10 cellular contexts compared by ENCODE assay signal in genomic region chr2:25453199-25453903, GRCh38.
DNase-seq lines count a peak whose midpoint lies in the region; ATAC-seq lines count a peak whose summit lies in the region.
"Had no signal": no experiment of that assay in that cellular context is flagged by ENCODE, and none has a peak within 500 bp of the region (broad histone marks: within the 10 kb centered on the region; RNA-seq: fewer than 3 reads in every experiment).

No MANE protein-coding gene starts in this region.

- intact Hi-C loops in activated naive CD4-positive, alpha-beta T cell treated with anti-CD3 and anti-CD28 coated beads for 36 hours (cut with micrococcal nuclease) = loop anchor here (1.0 to 5.0 kb wide), 10 partner anchors 61 to 876 kb away; no protein-coding TSS in a partner anchor

- H3K4me3 Mint-ChIP-seq in activated naive CD4-positive, alpha-beta T cell treated with anti-CD3 and anti-CD28 coated beads for 36 hours = peak overlapping the region; percentile 6
- peak overlapping the region; percentile 10 to 25 for H3K4me3 Mint-ChIP-seq in stimulated activated naive B cell treated with anti-CD40 and anti-IgM and Interleukin-4, amounts not matched to agents 10 μg/mL and 1 μg/mL and 100 μg/mL, for 72 hours

- peak; percentile 70 for ATAC-seq in HG03045 (IDR thresholded peaks at IDR 0.05; ENCODE audit: unreplicated experiment)
- peak; percentile 97 to 98 for ATAC-seq in stimulated activated naive B cell treated with anti-CD40 and anti-IgM and Interleukin-4, amounts not matched to agents 10 μg/mL and 1 μg/mL and 100 μg/mL, for 72 hours (replicated peaks)

- H3K9me3 Mint-ChIP-seq in activated naive CD4-positive, alpha-beta T cell treated with anti-CD3 and anti-CD28 coated beads for 36 hours = no peaks in the 10 kb centered on the region
- H3K9me3 Mint-ChIP-seq in stimulated activated naive B cell treated with anti-CD40 and anti-IgM and Interleukin-4, amounts not matched to agents 10 μg/mL and 1 μg/mL and 100 μg/mL, for 72 hours = no peaks in the 10 kb centered on the region

- peaks cover 29% of the 10 kb centered on the region for H3K4me1 Mint-ChIP-seq in activated naive CD4-positive, alpha-beta T cell treated with anti-CD3 and anti-CD28 coated beads for 36 hours (ENCODE audit: low read depth)
- peaks cover 11 to 18% of the 10 kb centered on the region in 2 donors for H3K4me1 Mint-ChIP-seq in stimulated activated naive B cell treated with anti-CD40 and anti-IgM and Interleukin-4, amounts not matched to agents 10 μg/mL and 1 μg/mL and 100 μg/mL, for 72 hours

- DNase-seq in activated T-cell treated with anti-CD3 and anti-CD28 coated beads for 24 hours (ENCODE audit: low read depth) (peak; percentile 36), activated T-cell treated with anti-CD3 and anti-CD28 coated beads for 4 hours (no peak), DMS153 (lab: John Stamatoyannopoulos, UW) (no peak), D341Med (ENCODE audit: low spot score) (no peak), NCI-H774 (lab: John Stamatoyannopoulos, UW) (no peak)
- DNase-seq in activated naive CD4-positive, alpha-beta T cell treated with anti-CD3 and anti-CD28 coated beads for 36 hours = peak; percentile 73
- DNase-seq in stimulated activated naive B cell treated with anti-CD40 and anti-IgM and Interleukin-4, amounts not matched to agents 10 μg/mL and 1 μg/mL and 100 μg/mL, for 72 hours = no peak
- DNase-seq: esophagus squamous epithelium, psoas muscle had no signal

- H3K27me3 Mint-ChIP-seq in activated naive CD4-positive, alpha-beta T cell treated with anti-CD3 and anti-CD28 coated beads for 36 hours (ENCODE audit: low read depth) = no peaks in the 10 kb centered on the region
- no peaks in the 10 kb centered on the region for H3K27me3 Mint-ChIP-seq in stimulated activated naive B cell treated with anti-CD40 and anti-IgM and Interleukin-4, amounts not matched to agents 10 μg/mL and 1 μg/mL and 100 μg/mL, for 72 hours

- H3K27ac Mint-ChIP-seq in activated naive CD4-positive, alpha-beta T cell treated with anti-CD3 and anti-CD28 coated beads for 36 hours = peak overlapping the region; percentile 90
- peak overlapping the region; percentile 89 for H3K27ac Mint-ChIP-seq in stimulated activated naive B cell treated with anti-CD40 and anti-IgM and Interleukin-4, amounts not matched to agents 10 μg/mL and 1 μg/mL and 100 μg/mL, for 72 hours

- CTCF ChIA-PET in activated naive CD4-positive, alpha-beta T cell treated with anti-CD3 and anti-CD28 coated beads for 36 hours (lab: Charles Lee) = interaction anchor here (2.3 kb wide), 2 partner anchors 77 to 91 kb away, joined by 11 to 13 read pairs; no protein-coding TSS in a partner anchor

- peaks cover 1% of the 10 kb centered on the region for H3K36me3 Mint-ChIP-seq in activated naive CD4-positive, alpha-beta T cell treated with anti-CD3 and anti-CD28 coated beads for 36 hours (ENCODE audit: low read depth)
- H3K36me3 Mint-ChIP-seq in stimulated activated naive B cell treated with anti-CD40 and anti-IgM and Interleukin-4, amounts not matched to agents 10 μg/mL and 1 μg/mL and 100 μg/mL, for 72 hours = peaks cover 6 to 8% of the 10 kb centered on the region in 2 donors

Comparison
In these comparisons a context has a peak if more than half of its experiments do, and no peak if none do; other contexts are left out.
1. DNase-seq: peak in activated T-cell treated with anti-CD3 and anti-CD28 coated beads for 24 hours (single experiment) and activated naive CD4-positive, alpha-beta T cell treated with anti-CD3 and anti-CD28 coated beads for 36 hours (single experiment); none in activated T-cell treated with anti-CD3 and anti-CD28 coated beads for 4 hours (single experiment), stimulated activated naive B cell treated with anti-CD40 and anti-IgM and Interleukin-4, amounts not matched to agents 10 μg/mL and 1 μg/mL and 100 μg/mL, for 72 hours (single experiment), DMS153 (single experiment), D341Med (single experiment) and NCI-H774 (single experiment).